In genomic region chrX:44950471-44951366, GRCh38 we compare ENCODE assay signal across 7 cellular contexts.
A peak's percentile ranks its signal among the peaks of the same experiment; 100 is the strongest.
DNase-seq lines count a peak whose midpoint lies in the region; TF ChIP-seq lines count a peak whose summit lies in the region.
"Not testable (repeated sequence)": the region's sequence is repeated elsewhere in the genome, so short reads cannot be mapped to it uniquely, and the experiment has no call there.

No MANE protein-coding gene starts in this region.

- DNase-seq in LNCaP clone FGC (ENCODE audit: low read depth) (peak; percentile 42), cardiac muscle cell (ENCODE audit: low read depth in 1 of 2, low spot score in 1 of 2) (peak; percentile 54 to 62), kidney glomerular epithelial cell (lab: John Stamatoyannopoulos, UW) (peak; percentile 7)
- DNase-seq in chondrocyte (ENCODE audit: low spot score), result not testable (repeated sequence)

- H3K36me3 Mint-ChIP-seq in activated naive CD4-positive, alpha-beta T cell treated with anti-CD3 and anti-CD28 coated beads, Interleukin-2, amount 50 U/mL, for 24 hours; chondrocyte (ENCODE audit: low read depth): not testable (repeated sequence)

- not testable (repeated sequence) for H3K9me3 Mint-ChIP-seq in activated naive CD4-positive, alpha-beta T cell treated with anti-CD3 and anti-CD28 coated beads, Interleukin-2, amount 50 U/mL, for 24 hours; chondrocyte (ENCODE audit: low read depth)

- not testable (repeated sequence) for H3K27me3 Mint-ChIP-seq in activated naive CD4-positive, alpha-beta T cell treated with anti-CD3 and anti-CD28 coated beads, Interleukin-2, amount 50 U/mL, for 24 hours; chondrocyte (ENCODE audit: low read depth)

- H3K4me3 Mint-ChIP-seq in activated naive CD4-positive, alpha-beta T cell treated with anti-CD3 and anti-CD28 coated beads, Interleukin-2, amount 50 U/mL, for 24 hours; chondrocyte (ENCODE audit: unreplicated experiment): not testable (repeated sequence)

- peak overlapping the region; percentile 100 for H3K27ac ChIP-seq in cardiac muscle cell
- peak overlapping the region; percentile 42 for H3K27ac ChIP-seq in neutrophil

- H3K4me1 ChIP-seq in ES-I3 (ENCODE audit: insufficient read depth, low read length) (peaks cover 21% of the 10 kb centered on the region), cardiac muscle cell (ENCODE audit: low read depth) (peaks cover 12% of the 10 kb centered on the region), neutrophil (ENCODE audit: control insufficient read depth in 1 of 2, insufficient read depth in 1 of 2, low read depth in 1 of 2, low read length in 1 of 2) (peaks cover 9 to 35% of the 10 kb centered on the region in 2 experiments)

- peak overlapping the region; percentile 61 for H3K27ac Mint-ChIP-seq in activated naive CD4-positive, alpha-beta T cell treated with anti-CD3 and anti-CD28 coated beads, Interleukin-2, amount 50 U/mL, for 24 hours
- peak overlapping the region; percentile 37 for H3K27ac Mint-ChIP-seq in chondrocyte (ENCODE audit: unreplicated experiment)

- H3K4me1 Mint-ChIP-seq in activated naive CD4-positive, alpha-beta T cell treated with anti-CD3 and anti-CD28 coated beads, Interleukin-2, amount 50 U/mL, for 24 hours, result peaks cover 55% of the 10 kb centered on the region
- peaks cover 21% of the 10 kb centered on the region for H3K4me1 Mint-ChIP-seq in chondrocyte (ENCODE audit: low read depth)

- H3K27me3 ChIP-seq in cardiac muscle cell, neutrophil: not testable (repeated sequence)

- not testable (repeated sequence) for H3K36me3 ChIP-seq in ES-I3 (ENCODE audit: insufficient read depth, low read length); cardiac muscle cell; neutrophil

- H3K4me3 ChIP-seq in LNCaP clone FGC (ENCODE audit: low read depth, low read length), result peak overlapping the region; percentile 53
- H3K4me3 ChIP-seq in cardiac muscle cell, result peak overlapping the region; percentile 51
- not testable (repeated sequence) for H3K4me3 ChIP-seq in neutrophil (ENCODE audit: low read depth in 1 of 2, low read length in 1 of 2)

- not testable (repeated sequence) for TF ChIP-seq CTCF in LNCaP clone FGC (IDR thresholded peaks at IDR 0.05; ENCODE audit: control insufficient read depth, extremely low read depth, insufficient read depth); chondrocyte (IDR thresholded peaks at IDR 0.05); cardiac muscle cell (IDR thresholded peaks at IDR 0.05; ENCODE audit: low read depth, low read length); neutrophil (IDR thresholded peaks at IDR 0.05)

- not testable (repeated sequence) for H3K9me3 ChIP-seq in ES-I3 (ENCODE audit: control insufficient read depth, insufficient read depth, low read length); cardiac muscle cell (ENCODE audit: low read depth); neutrophil

- H3K9ac ChIP-seq in ES-I3 (ENCODE audit: low read depth, low read length), result peak overlapping the region; percentile 60
